13 cellular contexts compared by ENCODE assay signal in the genomic region with DNA sequence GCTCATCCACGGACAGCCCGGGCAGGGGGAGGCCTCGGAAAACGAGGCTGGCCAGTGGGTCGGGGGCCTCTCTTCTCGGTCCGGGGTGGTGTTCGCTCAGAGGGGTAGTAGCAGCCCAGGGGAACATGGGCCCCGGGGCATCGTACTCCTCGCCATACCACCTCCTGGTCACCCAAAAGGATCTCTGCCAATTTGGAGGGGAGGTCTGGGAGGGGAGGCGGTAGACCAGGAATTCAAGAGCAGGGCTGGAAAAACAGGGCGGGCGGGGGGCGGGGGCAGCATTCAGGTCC.
"Had no signal": no experiment of that assay in that cellular context is flagged by ENCODE, and none has a peak within 500 bp of the region (broad histone marks: within the 10 kb centered on the region; RNA-seq: fewer than 3 reads in every experiment).

No MANE protein-coding gene starts in this region.

- H3K27ac ChIP-seq: epithelial cell of prostate, prostate gland, SK-N-MC, thyroid gland had no signal

- H3K4me3 Mint-ChIP-seq: activated naive CD8-positive, alpha-beta T cell treated with anti-CD3 and anti-CD28 coated beads, Interleukin-2, amount 50 U/mL, for 24 hours; activated T-helper 17 cell treated with anti-CD3 and anti-CD28 coated beads, Interleukin-2, amount 50 U/mL, for 72 hours; dendritic cell treated with granulocyte-macrophage colony-stimulating factor and Interleukin-4, amounts not matched to agents 40 ng/mL and 50 ng/mL, for 4 days had no signal

- H3K27me3 ChIP-seq: breast epithelium, thyroid gland had no signal

- H3K4me3 ChIP-seq: breast epithelium, prostate gland, SK-N-MC, thyroid gland had no signal

- H3K27ac Mint-ChIP-seq: activated naive CD8-positive, alpha-beta T cell treated with anti-CD3 and anti-CD28 coated beads, Interleukin-2, amount 50 U/mL, for 24 hours; activated T-helper 17 cell treated with anti-CD3 and anti-CD28 coated beads, Interleukin-2, amount 50 U/mL, for 72 hours; dendritic cell treated with granulocyte-macrophage colony-stimulating factor and Interleukin-4, amounts not matched to agents 40 ng/mL and 50 ng/mL, for 4 days; nephron progenitor cell had no signal

- ATAC-seq: activated naive CD8-positive, alpha-beta T cell treated with anti-CD3 and anti-CD28 coated beads, Interleukin-2, amount 50 U/mL, for 24 hours; activated T-helper 17 cell treated with anti-CD3 and anti-CD28 coated beads, Interleukin-2, amount 50 U/mL, for 72 hours had no signal

- H3K9me3 Mint-ChIP-seq: activated naive CD8-positive, alpha-beta T cell treated with anti-CD3 and anti-CD28 coated beads, Interleukin-2, amount 50 U/mL, for 24 hours; activated T-helper 17 cell treated with anti-CD3 and anti-CD28 coated beads, Interleukin-2, amount 50 U/mL, for 72 hours; dendritic cell treated with granulocyte-macrophage colony-stimulating factor and Interleukin-4, amounts not matched to agents 40 ng/mL and 50 ng/mL, for 4 days had no signal

- H3K27me3 Mint-ChIP-seq: activated naive CD8-positive, alpha-beta T cell treated with anti-CD3 and anti-CD28 coated beads, Interleukin-2, amount 50 U/mL, for 24 hours; activated T-helper 17 cell treated with anti-CD3 and anti-CD28 coated beads, Interleukin-2, amount 50 U/mL, for 72 hours; dendritic cell treated with granulocyte-macrophage colony-stimulating factor and Interleukin-4, amounts not matched to agents 40 ng/mL and 50 ng/mL, for 4 days had no signal

- DNase-seq: activated naive CD4-positive, alpha-beta T cell treated with Interleukin-2 at 50 U/mL for 16 hours; activated naive CD8-positive, alpha-beta T cell treated with anti-CD3 and anti-CD28 coated beads, Interleukin-2, amount 50 U/mL, for 24 hours; aorta; effector memory CD4-positive, alpha-beta T cell; stimulated activated CD4-positive, alpha-beta T cell treated with anti-CD3 and anti-CD28 coated beads, Interleukin-1b, Interleukin-23, amount 100 ng/mL, for 48 hours; thyroid gland had no signal

- H3K9me3 ChIP-seq: breast epithelium, prostate gland, thyroid gland had no signal
